ENCODE assay signal across 7 cellular contexts in genomic region chr10:71727429-71728217, GRCh38. TPM values are rescaled to one million over a fixed set of nuclear protein-coding genes. Genes with fewer than 3 reads are reported as not detected.
A peak's percentile ranks its signal among the peaks of the same experiment; 100 is the strongest.
DNase-seq lines count a peak whose midpoint lies in the region; ATAC-seq and TF ChIP-seq lines count a peak whose summit lies in the region.

No MANE protein-coding gene starts in this region.

- peak overlapping the region in 1 of 12 donors; percentile 0 for H3K4me3 ChIP-seq in heart left ventricle

- intact Hi-C loops in heart left ventricle (cut with DNase I) = loop anchor here in 5 of 10 donors (2.0 to 10.0 kb wide), 3 partner anchors 45 to 413 kb away; partner anchors contain the start of genes VSIR (in 4 of the 5) and SLC29A3 (in 1 of the 5)

- peak; percentile 34 for DNase-seq in NCI-H510A (lab: John Stamatoyannopoulos, UW)
- peak; percentile 64 to 73 for DNase-seq in activated T-cell treated with anti-CD3 and anti-CD28 coated beads, Interleukin-2, amount 50 U/mL, for 72 hours
- DNase-seq in heart left ventricle = peak in 4 of 5 donors; percentile 69 to 86 (median 72)
- peak; percentile 69 to 72 for DNase-seq in stimulated activated CD4-positive, alpha-beta T cell treated with anti-CD3 and anti-CD28 coated beads, Interleukin-2, amount 100 ng/mL, for 24 hours
- DNase-seq in NCI-H774 (lab: John Stamatoyannopoulos, UW) = no peak

- TF ChIP-seq POLR2A in heart left ventricle (IDR thresholded peaks at IDR 0.05) = no peak

- peak; percentile 38 for ATAC-seq in GM18861 (IDR thresholded peaks at IDR 0.05; ENCODE audit: unreplicated experiment)
- ATAC-seq in HG02852 (IDR thresholded peaks at IDR 0.05; ENCODE audit: unreplicated experiment) = peak; percentile 58
- ATAC-seq in activated T-cell treated with anti-CD3 and anti-CD28 coated beads, Interleukin-2, amount 50 U/mL, for 72 hours (replicated peaks in 1 of 2) = peak; percentile 48 to 49
- peak; percentile 60 to 80 (median 68) for ATAC-seq in heart left ventricle

- 35 to 53% (median 38%) methylated on average over 12 of the region's 12 CpGs for WGBS in heart left ventricle, 4 donors

- no peaks in the 10 kb centered on the region for H3K36me3 ChIP-seq in heart left ventricle

- TF ChIP-seq CTCF in heart left ventricle (IDR thresholded peaks at IDR 0.05) = no peak

- H3K4me3 Mint-ChIP-seq in activated T-cell treated with anti-CD3 and anti-CD28 coated beads, Interleukin-2, amount 50 U/mL, for 72 hours = peak overlapping the region; percentile 78 to 86

- peaks cover 0 to 65% (median 35%) of the 10 kb centered on the region in 12 donors for H3K4me1 ChIP-seq in heart left ventricle

- H3K36me3 Mint-ChIP-seq in activated T-cell treated with anti-CD3 and anti-CD28 coated beads, Interleukin-2, amount 50 U/mL, for 72 hours (ENCODE audit: insufficient read depth in 2 of 2) = no peaks in the 10 kb centered on the region

- peaks cover 86% of the 10 kb centered on the region for H3K4me1 Mint-ChIP-seq in activated T-cell treated with anti-CD3 and anti-CD28 coated beads, Interleukin-2, amount 50 U/mL, for 72 hours (ENCODE audit: low read depth)

- H3K27ac ChIP-seq in heart left ventricle = peak overlapping the region; percentile 18 to 95 (median 76)

- H3K9me3 Mint-ChIP-seq in activated T-cell treated with anti-CD3 and anti-CD28 coated beads, Interleukin-2, amount 50 U/mL, for 72 hours = no peaks in the 10 kb centered on the region

- no peaks in the 10 kb centered on the region for H3K27me3 ChIP-seq in heart left ventricle

- H3K9me3 ChIP-seq in heart left ventricle = no peaks in the 10 kb centered on the region

- peak overlapping the region; percentile 84 for H3K27ac Mint-ChIP-seq in activated T-cell treated with anti-CD3 and anti-CD28 coated beads, Interleukin-2, amount 50 U/mL, for 72 hours

- no peaks in the 10 kb centered on the region for H3K27me3 Mint-ChIP-seq in activated T-cell treated with anti-CD3 and anti-CD28 coated beads, Interleukin-2, amount 50 U/mL, for 72 hours (ENCODE audit: low read depth)

RNA-seq across cellular contexts. Expression of gene C10orf105, which starts 8.0 kb away (rescaled TPM):
- total RNA-seq in activated T-cell treated with anti-CD3 and anti-CD28 coated beads, Interleukin-2, amount 50 U/mL, for 72 hours = under 1 TPM; 0.35 to 0.43 TPM
- total RNA-seq in heart left ventricle = under 1 TPM in 3 of 9 donors, not detected in 6; 0.05 to 0.57 (median 0.13) TPM
- polyA plus RNA-seq in heart left ventricle = under 1 TPM; 0.03 to 0.08 TPM

RNA-seq across cellular contexts. Expression of gene VSIR, which starts 45.7 kb away (rescaled TPM):
- 10 to 100 TPM; 70.1 to 70.5 TPM for total RNA-seq in activated T-cell treated with anti-CD3 and anti-CD28 coated beads, Interleukin-2, amount 50 U/mL, for 72 hours
- total RNA-seq in heart left ventricle = 100 to 1,000 TPM in 1 of 9 donors, 10 to 100 TPM in 8; 32.6 to 103 (median 83.2) TPM
- polyA plus RNA-seq in heart left ventricle = 100 to 1,000 TPM in 1 of 2 donors, 10 to 100 TPM in 1; 56.7 to 181 TPM
